In the genomic region with DNA sequence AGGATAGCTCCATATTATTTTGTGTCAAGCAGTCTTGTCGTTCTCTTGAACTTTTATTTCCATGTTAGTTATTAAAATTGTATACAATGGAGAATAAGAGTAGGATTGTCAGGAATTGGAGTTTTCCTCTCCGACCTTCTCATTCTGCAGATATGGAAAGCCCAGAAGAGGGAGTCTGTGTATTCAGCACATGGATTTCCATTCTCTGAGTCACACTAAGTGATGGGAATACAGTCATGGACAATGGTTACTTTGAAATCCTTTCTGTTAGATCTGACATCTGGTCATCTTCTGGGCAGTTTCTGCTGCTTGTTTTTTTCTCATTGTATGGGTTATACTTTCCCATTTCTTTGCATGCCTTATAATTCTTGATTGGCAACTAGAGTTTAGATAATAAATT, we compare ENCODE assay signal across 23 cellular contexts. TPM values are rescaled to one million over a fixed set of nuclear protein-coding genes. Genes with fewer than 3 reads are reported as not detected.
DNase-seq lines count a peak whose midpoint lies in the region; ATAC-seq, FAIRE-seq and TF ChIP-seq lines count a peak whose summit lies in the region.
"Had no signal": no experiment of that assay in that cellular context is flagged by ENCODE, and none has a peak within 500 bp of the region (broad histone marks: within the 10 kb centered on the region; RNA-seq: fewer than 3 reads in every experiment).

No MANE protein-coding gene starts in this region.

- H3K36me3 Mint-ChIP-seq in naive thymus-derived CD4-positive, alpha-beta T cell, result peaks cover 0 to under 1% (median 0%) of the 10 kb centered on the region in 5 donors
- H3K36me3 Mint-ChIP-seq: natural killer cell treated with Interleukin-12 subunit alpha and Interleukin-12 subunit beta and Interleukin-15 and Interleukin-18, amount 100 ng/mL, for 72 hours had no signal

- H3K9me3 Mint-ChIP-seq in naive thymus-derived CD4-positive, alpha-beta T cell, result peaks cover 0 to 6% (median under 1%) of the 10 kb centered on the region in 11 donors
- H3K9me3 Mint-ChIP-seq: activated CD4-positive, alpha-beta memory T cell treated with anti-CD3 and anti-CD28 coated beads, Interleukin-2, amount 10 ng/mL, durations not matched to agents 7 days and 5 days; effector memory CD8-positive, alpha-beta T cell had no signal

- no peak for FAIRE-seq in HepG2 (lab: Jason Lieb, UNC)
- FAIRE-seq: frontal cortex had no signal

- H3K36me3 ChIP-seq in HepG2 (replicated peaks in 1 of 2; ENCODE audit: control insufficient read depth in 1 of 2, insufficient read depth in 2 of 2, low read length in 2 of 2) (no peaks in the 10 kb centered on the region), right lobe of liver (no peaks in the 10 kb centered on the region)
- H3K36me3 ChIP-seq in naive thymus-derived CD4-positive, alpha-beta T cell (ENCODE audit: control insufficient read depth in 2 of 3, insufficient read depth in 3 of 3, low read length in 3 of 3), result no peaks in the 10 kb centered on the region
- H3K36me3 ChIP-seq: ascending aorta, SJCRH30 had no signal

- POLR2A ChIA-PET in HepG2 (lab: Yijun Ruan, JAX), result no interaction called here
- POLR2A ChIA-PET in naive thymus-derived CD4-positive, alpha-beta T cell (lab: Charles Lee), result interaction anchor here (1.3 kb wide), 1 partner anchor 9 kb away, joined by 7 read pairs; no protein-coding TSS in a partner anchor

- 16% methylated on average over 2 of the region's 2 CpGs for WGBS in HepG2 (ENCODE audit: low lambda C conversion rate)
- WGBS in right lobe of liver (ENCODE audit: insufficient coverage, low coverage, low lambda C conversion rate, missing lambda C conversion rate), result 70% methylated on average over 2 of the region's 2 CpGs

- DNase-seq in HepG2 (ENCODE audit: low spot score), result peak; percentile 49
- DNase-seq in right lobe of liver, result no peak
- DNase-seq in SK-MEL-5 (ENCODE audit: low read depth, low spot score), result peak; percentile 43
- DNase-seq in foreskin fibroblast, result peak; percentile 53 to 78
- DNase-seq in HT-29 (ENCODE audit: low spot score), result no peak
- DNase-seq in naive thymus-derived CD4-positive, alpha-beta T cell, result no peak
- DNase-seq in DMS79 (lab: John Stamatoyannopoulos, UW), result no peak
- DNase-seq in amygdala (lab: John Stamatoyannopoulos, UW), result no peak
- DNase-seq: ACHN; activated CD4-positive, alpha-beta memory T cell treated with anti-CD3 and anti-CD28 coated beads, Interleukin-2, amount 10 ng/mL, durations not matched to agents 7 days and 5 days; activated naive CD4-positive, alpha-beta T cell treated with Interleukin-2 at 50 U/mL for 16 hours; activated T-cell treated with anti-CD3 and anti-CD28 coated beads, Interleukin-2, amount 50 U/mL, for 1 hour; effector memory CD8-positive, alpha-beta T cell; GOT3; NCI-H146; NCI-H774; SJCRH30; stimulated activated CD4-positive, alpha-beta T cell treated with anti-CD3 and anti-CD28 coated beads, Interleukin-4, amount 100 ng/mL, for 4 hours; T-helper 2 cell had no signal

- H3K4me2 ChIP-seq in HepG2 (ENCODE audit: low read depth, low read length), result no peak overlapping the region

- no peak overlapping the region for H3K27ac Mint-ChIP-seq in naive thymus-derived CD4-positive, alpha-beta T cell
- H3K27ac Mint-ChIP-seq: activated CD4-positive, alpha-beta memory T cell treated with anti-CD3 and anti-CD28 coated beads, Interleukin-2, amount 10 ng/mL, durations not matched to agents 7 days and 5 days; effector memory CD8-positive, alpha-beta T cell; natural killer cell treated with Interleukin-12 subunit alpha and Interleukin-12 subunit beta and Interleukin-15 and Interleukin-18, amount 100 ng/mL, for 72 hours had no signal

- in situ Hi-C loops in HepG2 (cut with HindIII; ENCODE audit: extremely low pct_ligation_motif_present, low pct_unique_long_range_greater_than_20kb), result no loop called here
- in situ Hi-C loops in SK-MEL-5 (cut with HindIII; ENCODE audit: low pct_unique_long_range_greater_than_20kb, low sequenced_read_pairs), result no loop called here

- H2AFZ ChIP-seq in HepG2 (ENCODE audit: low read length), result no peak overlapping the region

- CTCF ChIA-PET in HepG2 (lab: Yijun Ruan, JAX; ENCODE audit: low intra/inter-chr PET ratio, low total read pairs), result no interaction called here
- CTCF ChIA-PET in naive thymus-derived CD4-positive, alpha-beta T cell (lab: Charles Lee), result no interaction called here

- H4K20me1 ChIP-seq in HepG2 (ENCODE audit: insufficient read depth, low read length), result no peaks in the 10 kb centered on the region

- H3K27me3 ChIP-seq in HepG2 (ENCODE audit: control insufficient read depth in 1 of 2, insufficient read depth in 2 of 2, low read length in 2 of 2) (peaks cover 3 to 26% of the 10 kb centered on the region in 2 experiments; a peak in 3 of 5 replicates), right lobe of liver (no peaks in the 10 kb centered on the region)
- H3K27me3 ChIP-seq in naive thymus-derived CD4-positive, alpha-beta T cell (ENCODE audit: control insufficient read depth in 2 of 2, insufficient read depth in 2 of 2, low read length in 2 of 2), result no peaks in the 10 kb centered on the region
- H3K27me3 ChIP-seq: ascending aorta, SJCRH30 had no signal

- peaks cover 16 to 29% (median 23%) of the 10 kb centered on the region in 5 donors for H3K27me3 Mint-ChIP-seq in naive thymus-derived CD4-positive, alpha-beta T cell

- TF ChIP-seq CTCF in HepG2 (CRISPR knock-in tag; IDR thresholded peaks at IDR 0.05) (0 out of 2 replicates have a peak, but pooled peaks have one; percentile 29), right lobe of liver (IDR thresholded peaks at IDR 0.05) (no peak), foreskin fibroblast (IDR thresholded peaks at IDR 0.05; ENCODE audit: low read depth, low read length) (peak; percentile 31)

- H3K4me3 Mint-ChIP-seq in naive thymus-derived CD4-positive, alpha-beta T cell, result no peak overlapping the region
- H3K4me3 Mint-ChIP-seq: activated CD4-positive, alpha-beta memory T cell treated with anti-CD3 and anti-CD28 coated beads, Interleukin-2, amount 10 ng/mL, durations not matched to agents 7 days and 5 days; effector memory CD8-positive, alpha-beta T cell; natural killer cell treated with Interleukin-12 subunit alpha and Interleukin-12 subunit beta and Interleukin-15 and Interleukin-18, amount 100 ng/mL, for 72 hours had no signal

- H3K4me3 ChIP-seq in HepG2 (replicated peaks in 1 of 3; ENCODE audit: insufficient read depth in 1 of 3, low read depth in 2 of 3, low read length in 3 of 3) (no peak overlapping the region), right lobe of liver (no peak overlapping the region), foreskin fibroblast (ENCODE audit: low read depth in 1 of 2, low read length in 2 of 2) (no peak overlapping the region)
- H3K4me3 ChIP-seq in naive thymus-derived CD4-positive, alpha-beta T cell (ENCODE audit: low read length), result no peak overlapping the region
- H3K4me3 ChIP-seq: ascending aorta, SJCRH30, skin epidermis had no signal

- H3K27ac ChIP-seq in HepG2 (ENCODE audit: extremely low read length, insufficient read depth, low read length) (no peak overlapping the region), right lobe of liver (no peak overlapping the region)
- no peak overlapping the region for H3K27ac ChIP-seq in naive thymus-derived CD4-positive, alpha-beta T cell (ENCODE audit: low read depth, low read length)
- H3K27ac ChIP-seq: ascending aorta, SJCRH30 had no signal

- intact Hi-C loops in HepG2 (cut with micrococcal nuclease; ENCODE audit: unreplicated experiment) (loop anchor here (5.0 kb wide), 1 partner anchor 208 kb away; a partner anchor contains a TSS), right lobe of liver (cut with DNase I) (no loop called here)
- intact Hi-C loops in naive thymus-derived CD4-positive, alpha-beta T cell (cut with micrococcal nuclease), result loop anchor here (5.0 to 10.0 kb wide), 4 partner anchors 52 to 855 kb away; a partner anchor contains a TSS

- H3K9ac ChIP-seq in HepG2 (ENCODE audit: insufficient read depth, low read depth, low read length), result no peak overlapping the region

- H3K79me2 ChIP-seq in HepG2 (ENCODE audit: insufficient read depth, low read length), result no peaks in the 10 kb centered on the region

- TF ChIP-seq POLR2A in HepG2 (IDR thresholded peaks at IDR 0.05; ENCODE audit: insufficient read depth in 1 of 2, low read depth in 2 of 2, low read length in 2 of 2) (no peak), right lobe of liver (IDR thresholded peaks at IDR 0.05) (no peak)

- BruUV-seq in HepG2 (replicated peaks; lab: Mats Ljungman, UMichigan), result no TSS peak

- H3K4me1 ChIP-seq in HepG2 (ENCODE audit: insufficient read depth, low read length), result peaks cover 57% of the 10 kb centered on the region
- H3K4me1 ChIP-seq in right lobe of liver, result no peaks in the 10 kb centered on the region
- peaks cover 0 to 6% of the 10 kb centered on the region in 2 donors for H3K4me1 ChIP-seq in naive thymus-derived CD4-positive, alpha-beta T cell (ENCODE audit: control insufficient read depth in 2 of 2, insufficient read depth in 2 of 2, low read length in 2 of 2)
- H3K4me1 ChIP-seq: ascending aorta had no signal

- TF ChIP-seq EP300 in HepG2 (IDR thresholded peaks at IDR 0.05; ENCODE audit: low read depth in 2 of 2, low read length in 2 of 2), result no peak
- no peak for TF ChIP-seq EP300 in HepG2 (CRISPR knock-in tag; IDR thresholded peaks at IDR 0.05; ENCODE audit: borderline replicate concordance)

- peaks cover 3% of the 10 kb centered on the region for H3K9me3 ChIP-seq in HepG2 (ENCODE audit: low read length)
- no peaks in the 10 kb centered on the region for H3K9me3 ChIP-seq in right lobe of liver
- H3K9me3 ChIP-seq in naive thymus-derived CD4-positive, alpha-beta T cell (ENCODE audit: control insufficient read depth in 2 of 3, low read length in 3 of 3), result no peaks in the 10 kb centered on the region
- H3K9me3 ChIP-seq: ascending aorta, SJCRH30 had no signal

- TF ChIP-seq RAD21 in HepG2 (CRISPR knock-in tag; IDR thresholded peaks at IDR 0.05), result no peak

- H3K4me1 Mint-ChIP-seq in naive thymus-derived CD4-positive, alpha-beta T cell, result peaks cover 3 to 19% (median 9%) of the 10 kb centered on the region in 7 donors

- ATAC-seq in HepG2, result no peak
- ATAC-seq in right lobe of liver, result no peak
- ATAC-seq in naive thymus-derived CD4-positive, alpha-beta T cell, result no peak
- ATAC-seq: effector memory CD8-positive, alpha-beta T cell; natural killer cell treated with Interleukin-12 subunit alpha and Interleukin-12 subunit beta and Interleukin-15 and Interleukin-18, amount 100 ng/mL, for 72 hours had no signal

RNA-seq across cellular contexts. Expression of a gene that starts 5.0 kb away (rescaled TPM):
- total RNA-seq in HepG2 (2016; rRNA removed; fragmentation: Illumina TruSeq; extraction: Trizol) (55.3 and 58.9 TPM in 2 replicates), right lobe of liver (10 to 100 TPM; 19.7 to 53.4 (median 29.6) TPM)
- total RNA-seq in HepG2 (2016; cell fraction: cytosol; rRNA removed; fragmentation: Illumina TruSeq; extraction: Trizol; ENCODE audit: low read depth), result 67.3 and 69.4 TPM in 2 replicates
- 51.2 and 60.5 TPM in 2 replicates for total RNA-seq in HepG2 (2016; cell fraction: insoluble cytoplasmic fraction; rRNA removed; fragmentation: Illumina TruSeq; extraction: Trizol)
- total RNA-seq in HepG2 (2016; cell fraction: membrane; rRNA removed; fragmentation: Illumina TruSeq; extraction: Trizol), result 44.6 and 47.7 TPM in 2 replicates
- total RNA-seq in HepG2 (2016; cell fraction: nucleus; rRNA removed; fragmentation: Illumina TruSeq; extraction: Trizol), result 95.9 and 108 TPM in 2 replicates
- polyA plus RNA-seq in HepG2 (2011; rRNA removed), result 22.8 and 24.2 TPM in 2 replicates
- polyA plus RNA-seq in HepG2 (2011; cell fraction: cytosol; rRNA removed), result 8.9 and 13.1 TPM in 2 replicates
- polyA plus RNA-seq in HepG2 (2011; cell fraction: nucleus; rRNA removed), result 30.2 and 31.2 TPM in 2 replicates
- polyA plus RNA-seq in HepG2 (2012), result 23.3 and 26.9 TPM in 2 replicates
- polyA plus RNA-seq in HepG2 (2016; cell fraction: cytosol; fragmentation: Illumina TruSeq; extraction: Trizol; ENCODE audit: low read depth), result 0.58 and 1.1 TPM in 2 replicates
- polyA plus RNA-seq in HepG2 (2016; cell fraction: insoluble cytoplasmic fraction; fragmentation: Illumina TruSeq; extraction: Trizol; ENCODE audit: low read depth), result 26.8 and 27.2 TPM in 2 replicates
- polyA plus RNA-seq in HepG2 (2016; cell fraction: membrane; fragmentation: Illumina TruSeq; extraction: Trizol; ENCODE audit: low read depth), result 2.9 and 4.0 TPM in 2 replicates
- 68.3 and 79.1 TPM in 2 replicates for polyA plus RNA-seq in HepG2 (2016; cell fraction: nucleus; fragmentation: Illumina TruSeq; extraction: Trizol; ENCODE audit: insufficient read depth, low read depth)
- polyA minus RNA-seq in HepG2 (2011; rRNA and poly(A)+ RNA removed; ENCODE audit: low replicate concordance), result 27.6 and 45.1 TPM in 2 replicates
- 30.7 and 32.8 TPM in 2 replicates for polyA minus RNA-seq in HepG2 (2011; cell fraction: cytosol; rRNA and poly(A)+ RNA removed)
- 132 and 137 TPM in 2 replicates for polyA minus RNA-seq in HepG2 (2011; cell fraction: nucleus; rRNA and poly(A)+ RNA removed)
- 49.3 and 52.6 TPM in 2 replicates for total RNA-seq in SK-MEL-5 (2014; rRNA removed; shearing (Covaris generic))
- polyA plus RNA-seq in SK-MEL-5 (2015; cell fraction: cytosol; rRNA removed), result 19.9 and 39.7 TPM in 2 replicates
- 48.3 and 50.0 TPM in 2 replicates for polyA plus RNA-seq in SK-MEL-5 (2015; cell fraction: nucleus; rRNA removed)
- total RNA-seq in HT-29 (2014; rRNA removed; shearing (Covaris generic)), result 49.7 and 67.4 TPM in 2 replicates
- 10 to 100 TPM; 55.0 to 86.5 (median 62.1) TPM for total RNA-seq in naive thymus-derived CD4-positive, alpha-beta T cell
- 10 to 100 TPM; 14.7 to 18.1 TPM for polyA plus RNA-seq in naive thymus-derived CD4-positive, alpha-beta T cell

RNA-seq across cellular contexts. Expression of a gene that starts 13.2 kb away (rescaled TPM):
- 15.4 and 17.5 TPM in 2 replicates for total RNA-seq in HepG2 (2016; rRNA removed; fragmentation: Illumina TruSeq; extraction: Trizol)
- total RNA-seq in HepG2 (2016; cell fraction: cytosol; rRNA removed; fragmentation: Illumina TruSeq; extraction: Trizol; ENCODE audit: low read depth), result 3.3 and 4.7 TPM in 2 replicates
- total RNA-seq in HepG2 (2016; cell fraction: insoluble cytoplasmic fraction; rRNA removed; fragmentation: Illumina TruSeq; extraction: Trizol), result 15.6 and 18.5 TPM in 2 replicates
- total RNA-seq in HepG2 (2016; cell fraction: membrane; rRNA removed; fragmentation: Illumina TruSeq; extraction: Trizol), result 14.1 and 16.1 TPM in 2 replicates
- total RNA-seq in HepG2 (2016; cell fraction: nucleus; rRNA removed; fragmentation: Illumina TruSeq; extraction: Trizol), result 7.1 and 7.5 TPM in 2 replicates
- 9.3 and 12.7 TPM in 2 replicates for polyA plus RNA-seq in HepG2 (2011; rRNA removed)
- polyA plus RNA-seq in HepG2 (2011; cell fraction: cytosol; rRNA removed), result 12.4 and 12.5 TPM in 2 replicates
- polyA plus RNA-seq in HepG2 (2011; cell fraction: nucleus; rRNA removed), result 7.4 and 9.5 TPM in 2 replicates
- 12.8 and 15.5 TPM in 2 replicates for polyA plus RNA-seq in HepG2 (2012)
- 4.6 and 4.7 TPM in 2 replicates for polyA plus RNA-seq in HepG2 (2016; cell fraction: cytosol; fragmentation: Illumina TruSeq; extraction: Trizol; ENCODE audit: low read depth)
- polyA plus RNA-seq in HepG2 (2016; cell fraction: insoluble cytoplasmic fraction; fragmentation: Illumina TruSeq; extraction: Trizol; ENCODE audit: low read depth), result 12.6 and 16.4 TPM in 2 replicates
- 10.4 and 12.4 TPM in 2 replicates for polyA plus RNA-seq in HepG2 (2016; cell fraction: membrane; fragmentation: Illumina TruSeq; extraction: Trizol; ENCODE audit: low read depth)
- 12.4 and 14.5 TPM in 2 replicates for polyA plus RNA-seq in HepG2 (2016; cell fraction: nucleus; fragmentation: Illumina TruSeq; extraction: Trizol; ENCODE audit: insufficient read depth, low read depth)
- polyA minus RNA-seq in HepG2 (2011; rRNA and poly(A)+ RNA removed; ENCODE audit: low replicate concordance), result 31.7 and 36.4 TPM in 2 replicates
- polyA minus RNA-seq in HepG2 (2011; cell fraction: cytosol; rRNA and poly(A)+ RNA removed), result 10.6 and 14.5 TPM in 2 replicates
- polyA minus RNA-seq in HepG2 (2011; cell fraction: nucleus; rRNA and poly(A)+ RNA removed), result 5.5 and 7.7 TPM in 2 replicates
- 100 to 1,000 TPM in 1 of 6 experiments, 10 to 100 TPM in 5; 19.7 to 117 (median 64.7) TPM for total RNA-seq in right lobe of liver
- 12.7 and 14.6 TPM in 2 replicates for total RNA-seq in SK-MEL-5 (2014; rRNA removed; shearing (Covaris generic))
- polyA plus RNA-seq in SK-MEL-5 (2015; cell fraction: cytosol; rRNA removed), result 15.8 and 19.7 TPM in 2 replicates
- 3.6 and 8.0 TPM in 2 replicates for polyA plus RNA-seq in SK-MEL-5 (2015; cell fraction: nucleus; rRNA removed)
- 32.6 and 34.7 TPM in 2 replicates for total RNA-seq in HT-29 (2014; rRNA removed; shearing (Covaris generic))
- total RNA-seq in naive thymus-derived CD4-positive, alpha-beta T cell, result 10 to 100 TPM in 4 of 5 experiments, 1 to 10 TPM in 1; 8.0 to 18.3 (median 10.2) TPM
- polyA plus RNA-seq in naive thymus-derived CD4-positive, alpha-beta T cell, result 10 to 100 TPM; 22.8 to 23.4 TPM

Comparison
In these comparisons a context has a peak if more than half of its experiments do, and no peak if none do; other contexts are left out.
1. DNase-seq: peak in HepG2 (single experiment), SK-MEL-5 (single experiment) and foreskin fibroblast (2 of 2); none in right lobe of liver (0 of 3), HT-29 (single experiment), naive thymus-derived CD4-positive, alpha-beta T cell (0 of 9), DMS79 (single experiment) and amygdala (0 of 56).
2. CTCF ChIP-seq: peak in HepG2 (single experiment) and foreskin fibroblast (single experiment); none in right lobe of liver (0 of 4).
3. intact Hi-C loops: an anchor here in HepG2 (5.0 kb wide) and naive thymus-derived CD4-positive, alpha-beta T cell (5.0 to 10.0 kb wide); none called in right lobe of liver.